1 cellular context compared by ENCODE assay signal in genomic region chr17:81802856-81803643, GRCh38.
TF ChIP-seq lines count a peak whose summit lies in the region.

No MANE protein-coding gene starts in this region.

TF ChIP-seq in WTC11, 78 proteins besides CTCF, POLR2A, EP300 and RAD21 (continued from another document):
- TF ChIP-seq CDX4 (CRISPR knock-in tag; IDR thresholded peaks at IDR 0.05; ENCODE audit: borderline replicate concordance) (no peak), IRF1 (CRISPR knock-in tag; IDR thresholded peaks at IDR 0.05) (no peak), NFE2L1 (CRISPR knock-in tag; IDR thresholded peaks at IDR 0.05) (no peak), SP1 (CRISPR knock-in tag; conservative IDR thresholded peaks at IDR 0.05) (no peak), NR2C2 (CRISPR knock-in tag; IDR thresholded peaks at IDR 0.05) (no peak), MAX (CRISPR knock-in tag; IDR thresholded peaks at IDR 0.05) (no peak), ZNF263 (CRISPR knock-in tag; IDR thresholded peaks at IDR 0.05; ENCODE audit: low read depth) (no peak), ATF6 (CRISPR knock-in tag; IDR thresholded peaks at IDR 0.05) (no peak), ZNF512 (CRISPR knock-in tag; IDR thresholded peaks at IDR 0.05; ENCODE audit: borderline replicate concordance) (no peak), USF1 (CRISPR knock-in tag; IDR thresholded peaks at IDR 0.05) (no peak), ZBTB21 (CRISPR knock-in tag; IDR thresholded peaks at IDR 0.05; ENCODE audit: borderline replicate concordance) (no peak), ZNF396 (CRISPR knock-in tag; IDR thresholded peaks at IDR 0.05; ENCODE audit: borderline replicate concordance) (no peak), FOXP4 (CRISPR knock-in tag; IDR thresholded peaks at IDR 0.05) (no peak), FOXP1 (CRISPR knock-in tag; IDR thresholded peaks at IDR 0.05; ENCODE audit: borderline replicate concordance) (no peak)
